26 cellular contexts compared by ENCODE assay signal in the genomic region with DNA sequence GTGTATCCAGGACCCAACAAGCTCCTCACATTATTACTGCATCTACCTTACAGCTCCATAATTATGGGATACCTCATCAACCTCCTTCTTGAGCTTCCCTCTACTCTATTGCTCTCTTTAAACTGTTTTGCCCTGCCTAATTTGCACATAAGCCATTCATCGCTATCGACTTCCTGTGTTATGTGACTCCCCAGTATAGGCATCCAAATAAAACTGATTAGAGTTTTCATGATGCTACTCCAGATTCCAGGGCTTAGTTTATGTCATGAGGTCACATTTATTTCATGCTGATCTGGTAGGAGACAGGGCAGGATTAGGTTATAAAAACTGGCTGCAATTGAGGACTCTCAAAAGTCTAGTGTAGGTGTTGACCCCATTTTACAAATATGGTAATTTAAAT.
"Had no signal": no experiment of that assay in that cellular context is flagged by ENCODE, and none has a peak within 500 bp of the region (broad histone marks: within the 10 kb centered on the region; RNA-seq: fewer than 3 reads in every experiment).

No MANE protein-coding gene starts in this region.

- H3K4me1 ChIP-seq: breast epithelium, Peyer's patch, SJCRH30 had no signal

- H3K27me3 ChIP-seq: breast epithelium, Peyer's patch, SJCRH30 had no signal

- H3K4me2 ChIP-seq: SK-N-SH had no signal

- H3K27ac ChIP-seq: breast epithelium, Peyer's patch, RWPE1, SJCRH30, VCaP had no signal

- ATAC-seq: activated T-helper 17 cell treated with anti-CD3 and anti-CD28 coated beads, Interleukin-2, amount 50 U/mL, for 72 hours had no signal

- DNase-seq: activated CD4-positive, alpha-beta memory T cell treated with anti-CD3 and anti-CD28 coated beads, Interleukin-2, amount 10 ng/mL, durations not matched to agents 7 days and 5 days; activated CD4-positive, alpha-beta T cell treated with anti-CD3 and anti-CD28 coated beads, Interleukin-2, amount 50 U/mL, for 1 hour; activated CD4-positive, CD25-positive, alpha-beta regulatory T cell; activated gamma-delta T cell; activated naive CD4-positive, alpha-beta T cell treated with anti-CD3 and anti-CD28 coated beads for 36 hours; activated T-cell treated with anti-CD3 and anti-CD28 coated beads for 4 hours; activated T-cell treated with anti-CD3 and anti-CD28 coated beads, Interleukin-2, amount 50 U/mL, for 48 hours; caudate nucleus; Kasumi-1; NCI-H1092; NCI-H1417; NCI-H1930; NCI-H2171; NCI-H2227 treated with DMSO at 0.1 percent for 48 hours; NCI-H510A; NCI-H526 treated with DMSO at 0.1 percent for 48 hours; NCI-H82; Peyer's patch; Right ventricle myocardium superior; SJCRH30; SK-N-SH; T-helper 1 cell had no signal

- H3K9me3 ChIP-seq: breast epithelium, Peyer's patch, SJCRH30, SK-N-SH had no signal

- H3K4me3 ChIP-seq: breast epithelium, Peyer's patch, SJCRH30 had no signal

- H3K36me3 ChIP-seq: breast epithelium, Peyer's patch, SJCRH30 had no signal
